In genomic region chr5:67620386-67621039, GRCh38 we compare ENCODE assay signal across 21 cellular contexts.
DNase-seq lines count a peak whose midpoint lies in the region; ATAC-seq and TF ChIP-seq lines count a peak whose summit lies in the region.
"Had no signal": no experiment of that assay in that cellular context is flagged by ENCODE, and none has a peak within 500 bp of the region (broad histone marks: within the 10 kb centered on the region; RNA-seq: fewer than 3 reads in every experiment).

No MANE protein-coding gene starts in this region.

- no peak for ATAC-seq in GM18498 (IDR thresholded peaks at IDR 0.05; ENCODE audit: unreplicated experiment)
- ATAC-seq in HG03095 (IDR thresholded peaks at IDR 0.05; ENCODE audit: unreplicated experiment): no peak
- ATAC-seq: activated naive CD8-positive, alpha-beta T cell treated with anti-CD3 and anti-CD28 coated beads, Interleukin-2, amount 50 U/mL, for 24 hours had no signal

- no peak overlapping the region for H3K9ac ChIP-seq in KMS-11
- H3K9ac ChIP-seq in colonic mucosa (ENCODE audit: low read depth in 2 of 2, low read length in 2 of 2): no peak overlapping the region
- no peak overlapping the region for H3K9ac ChIP-seq in parathyroid adenoma
- H3K9ac ChIP-seq: BLaER1 treated with 17β-estradiol and CSF1 and Interleukin-3, amounts not matched to agents 10 nM and 100 nM had no signal

- peak overlapping the region; percentile 43; the same call in 1 of the 2 replicates for H2AFZ ChIP-seq in KMS-11 (ENCODE audit: low read depth)
- H2AFZ ChIP-seq in parathyroid adenoma: peak overlapping the region; percentile 72

- TF ChIP-seq CTCF in KMS-11 (conservative IDR thresholded peaks at IDR 0.05; ENCODE audit: low read depth, low read length): no peak
- no peak for TF ChIP-seq CTCF in colonic mucosa (IDR thresholded peaks at IDR 0.05)
- TF ChIP-seq CTCF in parathyroid adenoma (IDR thresholded peaks at IDR 0.05): no peak

- peak overlapping the region; percentile 66 for H3K4me2 ChIP-seq in KMS-11
- H3K4me2 ChIP-seq in parathyroid adenoma (ENCODE audit: low read length): peak overlapping the region; percentile 55
- H3K4me2 ChIP-seq: smooth muscle cell had no signal

- H3K27ac ChIP-seq in KMS-11: peak overlapping the region; percentile 27; the same call in 1 of the 2 replicates
- H3K27ac ChIP-seq in colonic mucosa: no peak overlapping the region
- H3K27ac ChIP-seq in parathyroid adenoma: peak overlapping the region; percentile 85
- H3K27ac ChIP-seq: BLaER1 treated with 17β-estradiol and CSF1 and Interleukin-3, amounts not matched to agents 10 nM and 100 nM; prostate gland had no signal

- H3K4me1 ChIP-seq in KMS-11 (ENCODE audit: low read depth, poor library complexity, severe bottlenecking) (peaks cover 33% of the 10 kb centered on the region), colonic mucosa (no peaks in the 10 kb centered on the region), parathyroid adenoma (peaks cover 42% of the 10 kb centered on the region)
- H3K4me1 ChIP-seq: prostate gland had no signal

- DNase-seq in NCI-H1417 (lab: John Stamatoyannopoulos, UW) (peak in 2 of 3 experiments; percentile 21 to 70), NCI-H1417 treated with DMSO at 0.1 percent for 48 hours (lab: John Stamatoyannopoulos, UW) (no peak), colonic mucosa (peak; percentile 32), GF-D8 (lab: John Stamatoyannopoulos, UW) (no peak)
- DNase-seq: activated CD4-positive, alpha-beta T cell treated with anti-CD3 and anti-CD28 coated beads, Interleukin-2, amount 10 ng/mL, durations not matched to agents 7 days and 5 days; activated CD8-positive, alpha-beta memory T cell treated with anti-CD3 and anti-CD28 coated beads, Interleukin-2, amount 50 U/mL, for 4 hours; activated naive CD8-positive, alpha-beta T cell treated with anti-CD3 and anti-CD28 coated beads, Interleukin-2, amount 50 U/mL, for 24 hours; Kasumi-1; kidney glomerular epithelial cell; mesendoderm; NCI-H1092 treated with DMSO at 0.1 percent for 48 hours; NCI-H446; SHP77; stimulated activated CD4-positive, alpha-beta T cell treated with anti-CD3 and anti-CD28 coated beads, Interleukin-4, amount 100 ng/mL, for 24 hours had no signal

- no peaks in the 10 kb centered on the region for H3K79me2 ChIP-seq in KMS-11 (ENCODE audit: insufficient read depth, low read depth)
- H3K79me2 ChIP-seq in parathyroid adenoma: no peaks in the 10 kb centered on the region

- H3K4me3 ChIP-seq in KMS-11 (IDR thresholded peaks at IDR 0.05; ENCODE audit: insufficient read depth, low read depth, low read length) (no peak overlapping the region), colonic mucosa (no peak overlapping the region), parathyroid adenoma (ENCODE audit: low read depth, low read length) (no peak overlapping the region)
- H3K4me3 ChIP-seq: BLaER1 treated with 17β-estradiol and CSF1 and Interleukin-3, amounts not matched to agents 10 nM and 100 nM; prostate gland; smooth muscle cell had no signal

- H3K36me3 ChIP-seq in KMS-11 (ENCODE audit: insufficient read depth) (no peaks in the 10 kb centered on the region), colonic mucosa (no peaks in the 10 kb centered on the region), parathyroid adenoma (ENCODE audit: control insufficient read depth, insufficient read depth, low read length) (no peaks in the 10 kb centered on the region)
- H3K36me3 ChIP-seq: BLaER1 treated with 17β-estradiol and CSF1 and Interleukin-3, amounts not matched to agents 10 nM and 100 nM; prostate gland had no signal

- no peaks in the 10 kb centered on the region for H4K20me1 ChIP-seq in KMS-11 (ENCODE audit: insufficient read depth)
- H4K20me1 ChIP-seq: BLaER1 treated with 17β-estradiol and CSF1 and Interleukin-3, amounts not matched to agents 10 nM and 100 nM had no signal

- no peaks in the 10 kb centered on the region for H3K27me3 ChIP-seq in KMS-11 (ENCODE audit: insufficient read depth, low read depth)
- no peaks in the 10 kb centered on the region for H3K27me3 ChIP-seq in colonic mucosa
- H3K27me3 ChIP-seq in parathyroid adenoma (ENCODE audit: control insufficient read depth, insufficient read depth, low read length): no peaks in the 10 kb centered on the region
- H3K27me3 ChIP-seq: BLaER1 treated with 17β-estradiol and CSF1 and Interleukin-3, amounts not matched to agents 10 nM and 100 nM had no signal

- intact Hi-C loops in colonic mucosa (cut with DNase I): no loop called here

- H3K9me3 ChIP-seq in colonic mucosa (no peaks in the 10 kb centered on the region), parathyroid adenoma (ENCODE audit: control insufficient read depth, low read length) (no peaks in the 10 kb centered on the region)
- H3K9me3 ChIP-seq: BLaER1 treated with 17β-estradiol and CSF1 and Interleukin-3, amounts not matched to agents 10 nM and 100 nM; prostate gland had no signal

Comparison
In these comparisons a context has a peak if more than half of its experiments do, and no peak if none do; other contexts are left out.
1. DNase-seq: peak in NCI-H1417 (2 of 3) and colonic mucosa (single experiment); none in NCI-H1417 treated with DMSO at 0.1 percent for 48 hours (single experiment) and GF-D8 (single experiment).